ENCODE assay signal across 1 cellular context in the genomic region with DNA sequence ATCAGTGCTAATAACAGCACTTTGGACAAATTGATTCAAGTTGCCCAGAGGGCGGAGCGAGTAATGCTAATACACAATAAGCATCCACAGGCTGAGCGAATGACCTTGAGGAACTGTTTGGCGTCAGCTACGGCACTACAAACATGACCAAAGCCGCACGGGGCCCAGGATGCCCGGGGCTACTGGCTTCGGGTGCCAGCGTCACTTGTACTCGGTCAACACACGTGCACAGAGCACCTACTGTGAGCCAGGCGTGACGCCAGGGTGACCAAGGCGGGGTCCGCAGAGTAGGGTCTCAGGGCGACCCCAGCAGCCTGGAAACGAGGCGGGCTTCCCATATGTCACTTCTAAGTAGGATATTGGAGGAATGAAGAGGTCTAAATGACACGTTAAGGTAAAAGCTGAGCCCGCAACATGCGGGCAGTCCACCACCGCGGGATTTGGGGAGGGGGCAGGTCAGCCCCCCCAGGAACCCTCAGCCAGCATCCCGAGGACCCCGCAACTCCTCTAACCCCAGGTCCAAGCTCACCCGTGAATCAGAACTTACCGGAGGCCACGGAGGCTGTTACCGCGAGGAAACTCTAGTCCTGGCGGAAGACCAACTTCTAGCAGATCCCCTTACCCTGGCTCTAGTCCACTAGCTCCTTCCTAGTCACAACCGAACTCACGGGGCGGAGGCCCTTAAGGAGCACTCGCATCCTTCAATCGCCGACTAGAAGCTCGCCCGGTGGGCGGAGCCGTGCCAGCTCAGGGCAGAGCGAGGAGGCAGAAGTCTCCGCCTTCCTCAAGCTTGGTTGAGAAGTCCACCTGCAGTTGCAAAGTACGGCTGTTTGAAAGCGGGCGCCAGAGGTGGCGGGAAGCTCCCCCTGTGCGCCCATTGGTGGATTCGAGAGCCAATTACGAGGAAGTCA.
TF ChIP-seq lines count a peak whose summit lies in the region.

A gene with protein sequence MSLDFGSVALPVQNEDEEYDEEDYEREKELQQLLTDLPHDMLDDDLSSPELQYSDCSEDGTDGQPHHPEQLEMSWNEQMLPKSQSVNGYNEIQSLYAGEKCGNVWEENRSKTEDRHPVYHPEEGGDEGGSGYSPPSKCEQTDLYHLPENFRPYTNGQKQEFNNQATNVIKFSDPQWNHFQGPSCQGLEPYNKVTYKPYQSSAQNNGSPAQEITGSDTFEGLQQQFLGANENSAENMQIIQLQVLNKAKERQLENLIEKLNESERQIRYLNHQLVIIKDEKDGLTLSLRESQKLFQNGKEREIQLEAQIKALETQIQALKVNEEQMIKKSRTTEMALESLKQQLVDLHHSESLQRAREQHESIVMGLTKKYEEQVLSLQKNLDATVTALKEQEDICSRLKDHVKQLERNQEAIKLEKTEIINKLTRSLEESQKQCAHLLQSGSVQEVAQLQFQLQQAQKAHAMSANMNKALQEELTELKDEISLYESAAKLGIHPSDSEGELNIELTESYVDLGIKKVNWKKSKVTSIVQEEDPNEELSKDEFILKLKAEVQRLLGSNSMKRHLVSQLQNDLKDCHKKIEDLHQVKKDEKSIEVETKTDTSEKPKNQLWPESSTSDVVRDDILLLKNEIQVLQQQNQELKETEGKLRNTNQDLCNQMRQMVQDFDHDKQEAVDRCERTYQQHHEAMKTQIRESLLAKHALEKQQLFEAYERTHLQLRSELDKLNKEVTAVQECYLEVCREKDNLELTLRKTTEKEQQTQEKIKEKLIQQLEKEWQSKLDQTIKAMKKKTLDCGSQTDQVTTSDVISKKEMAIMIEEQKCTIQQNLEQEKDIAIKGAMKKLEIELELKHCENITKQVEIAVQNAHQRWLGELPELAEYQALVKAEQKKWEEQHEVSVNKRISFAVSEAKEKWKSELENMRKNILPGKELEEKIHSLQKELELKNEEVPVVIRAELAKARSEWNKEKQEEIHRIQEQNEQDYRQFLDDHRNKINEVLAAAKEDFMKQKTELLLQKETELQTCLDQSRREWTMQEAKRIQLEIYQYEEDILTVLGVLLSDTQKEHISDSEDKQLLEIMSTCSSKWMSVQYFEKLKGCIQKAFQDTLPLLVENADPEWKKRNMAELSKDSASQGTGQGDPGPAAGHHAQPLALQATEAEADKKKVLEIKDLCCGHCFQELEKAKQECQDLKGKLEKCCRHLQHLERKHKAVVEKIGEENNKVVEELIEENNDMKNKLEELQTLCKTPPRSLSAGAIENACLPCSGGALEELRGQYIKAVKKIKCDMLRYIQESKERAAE (N-terminal part only) (minus strand): TSS at position 656 of the 911 bp plus-strand sequence. CDS start 5,420 bp downstream, outside the sequence.

TF ChIP-seq in HepG2, 621 proteins besides CTCF, POLR2A, EP300 and RAD21 (continued from another document):
- TF ChIP-seq, protein P1, sequence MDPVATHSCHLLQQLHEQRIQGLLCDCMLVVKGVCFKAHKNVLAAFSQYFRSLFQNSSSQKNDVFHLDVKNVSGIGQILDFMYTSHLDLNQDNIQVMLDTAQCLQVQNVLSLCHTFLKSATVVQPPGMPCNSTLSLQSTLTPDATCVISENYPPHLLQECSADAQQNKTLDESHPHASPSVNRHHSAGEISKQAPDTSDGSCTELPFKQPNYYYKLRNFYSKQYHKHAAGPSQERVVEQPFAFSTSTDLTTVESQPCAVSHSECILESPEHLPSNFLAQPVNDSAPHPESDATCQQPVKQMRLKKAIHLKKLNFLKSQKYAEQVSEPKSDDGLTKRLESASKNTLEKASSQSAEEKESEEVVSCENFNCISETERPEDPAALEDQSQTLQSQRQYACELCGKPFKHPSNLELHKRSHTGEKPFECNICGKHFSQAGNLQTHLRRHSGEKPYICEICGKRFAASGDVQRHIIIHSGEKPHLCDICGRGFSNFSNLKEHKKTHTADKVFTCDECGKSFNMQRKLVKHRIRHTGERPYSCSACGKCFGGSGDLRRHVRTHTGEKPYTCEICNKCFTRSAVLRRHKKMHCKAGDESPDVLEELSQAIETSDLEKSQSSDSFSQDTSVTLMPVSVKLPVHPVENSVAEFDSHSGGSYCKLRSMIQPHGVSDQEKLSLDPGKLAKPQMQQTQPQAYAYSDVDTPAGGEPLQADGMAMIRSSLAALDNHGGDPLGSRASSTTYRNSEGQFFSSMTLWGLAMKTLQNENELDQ (CRISPR knock-in tag; IDR thresholded peaks at IDR 0.05; ENCODE audit: borderline replicate concordance), result no peak
- TF ChIP-seq ZNF614 (CRISPR knock-in tag; IDR thresholded peaks at IDR 0.05; ENCODE audit: borderline replicate concordance) (no peak), SYNCRIP (IDR thresholded peaks at IDR 0.05; ENCODE audit: insufficient read depth, low read depth, low read length) (no peak), ZNF607 (CRISPR knock-in tag; IDR thresholded peaks at IDR 0.05; ENCODE audit: borderline replicate concordance) (0 out of 2 replicates have a peak, but pooled peaks have one; percentile 44), HNRNPUL1 (IDR thresholded peaks at IDR 0.05; ENCODE audit: low read depth, low read length) (no peak), ZSCAN12 (CRISPR knock-in tag; IDR thresholded peaks at IDR 0.05) (no peak), ZNF788 (CRISPR knock-in tag; IDR thresholded peaks at IDR 0.05; ENCODE audit: borderline replicate concordance) (no peak), BRD4 (CRISPR knock-in tag; IDR thresholded peaks at IDR 0.05) (no peak), ESRRA (CRISPR knock-in tag; IDR thresholded peaks at IDR 0.05; ENCODE audit: low read depth) (no peak), ZFYVE20 (CRISPR knock-in tag; IDR thresholded peaks at IDR 0.05; ENCODE audit: borderline replicate concordance, low read depth) (no peak), PHF8 (CRISPR knock-in tag; IDR thresholded peaks at IDR 0.05) (0 out of 2 replicates have a peak, but pooled peaks have one; percentile 47), ZNF10 (CRISPR knock-in tag; IDR thresholded peaks at IDR 0.05; ENCODE audit: borderline replicate concordance, low read depth) (no peak), SKI (IDR thresholded peaks at IDR 0.05; ENCODE audit: partially characterized antibody) (no peak), ELF4 (CRISPR knock-in tag; IDR thresholded peaks at IDR 0.05; ENCODE audit: borderline replicate concordance) (no peak), ZNF331 (CRISPR knock-in tag; IDR thresholded peaks at IDR 0.05) (peak; percentile 15; the same call in 1 of the 2 replicates), NR3C1 (CRISPR knock-in tag; IDR thresholded peaks at IDR 0.05) (no peak), REXO4 (CRISPR knock-in tag; IDR thresholded peaks at IDR 0.05; ENCODE audit: borderline replicate concordance) (no peak), ERF (CRISPR knock-in tag; IDR thresholded peaks at IDR 0.05) (0 out of 2 replicates have a peak, but pooled peaks have one; percentile 28), KDM4B (CRISPR knock-in tag; IDR thresholded peaks at IDR 0.05) (no peak)
- TF ChIP-seq, protein P2, sequence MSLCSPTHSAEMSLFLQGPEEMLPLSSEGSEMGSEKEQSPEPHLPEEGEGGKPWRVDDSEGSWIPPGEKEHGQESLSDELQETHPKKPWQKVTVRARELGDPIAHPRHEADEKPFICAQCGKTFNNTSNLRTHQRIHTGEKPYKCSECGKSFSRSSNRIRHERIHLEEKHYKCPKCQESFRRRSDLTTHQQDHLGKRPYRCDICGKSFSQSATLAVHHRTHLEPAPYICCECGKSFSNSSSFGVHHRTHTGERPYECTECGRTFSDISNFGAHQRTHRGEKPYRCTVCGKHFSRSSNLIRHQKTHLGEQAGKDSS (CRISPR knock-in tag; IDR thresholded peaks at IDR 0.05; ENCODE audit: borderline replicate concordance, low read depth), result peak; percentile 45; the same call in 1 of the 2 replicates
- TF ChIP-seq, protein P3, sequence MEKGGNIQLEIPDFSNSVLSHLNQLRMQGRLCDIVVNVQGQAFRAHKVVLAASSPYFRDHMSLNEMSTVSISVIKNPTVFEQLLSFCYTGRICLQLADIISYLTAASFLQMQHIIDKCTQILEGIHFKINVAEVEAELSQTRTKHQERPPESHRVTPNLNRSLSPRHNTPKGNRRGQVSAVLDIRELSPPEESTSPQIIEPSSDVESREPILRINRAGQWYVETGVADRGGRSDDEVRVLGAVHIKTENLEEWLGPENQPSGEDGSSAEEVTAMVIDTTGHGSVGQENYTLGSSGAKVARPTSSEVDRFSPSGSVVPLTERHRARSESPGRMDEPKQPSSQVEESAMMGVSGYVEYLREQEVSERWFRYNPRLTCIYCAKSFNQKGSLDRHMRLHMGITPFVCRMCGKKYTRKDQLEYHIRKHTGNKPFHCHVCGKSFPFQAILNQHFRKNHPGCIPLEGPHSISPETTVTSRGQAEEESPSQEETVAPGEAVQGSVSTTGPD (CRISPR knock-in tag; IDR thresholded peaks at IDR 0.05), result no peak
- TF ChIP-seq, protein P4, sequence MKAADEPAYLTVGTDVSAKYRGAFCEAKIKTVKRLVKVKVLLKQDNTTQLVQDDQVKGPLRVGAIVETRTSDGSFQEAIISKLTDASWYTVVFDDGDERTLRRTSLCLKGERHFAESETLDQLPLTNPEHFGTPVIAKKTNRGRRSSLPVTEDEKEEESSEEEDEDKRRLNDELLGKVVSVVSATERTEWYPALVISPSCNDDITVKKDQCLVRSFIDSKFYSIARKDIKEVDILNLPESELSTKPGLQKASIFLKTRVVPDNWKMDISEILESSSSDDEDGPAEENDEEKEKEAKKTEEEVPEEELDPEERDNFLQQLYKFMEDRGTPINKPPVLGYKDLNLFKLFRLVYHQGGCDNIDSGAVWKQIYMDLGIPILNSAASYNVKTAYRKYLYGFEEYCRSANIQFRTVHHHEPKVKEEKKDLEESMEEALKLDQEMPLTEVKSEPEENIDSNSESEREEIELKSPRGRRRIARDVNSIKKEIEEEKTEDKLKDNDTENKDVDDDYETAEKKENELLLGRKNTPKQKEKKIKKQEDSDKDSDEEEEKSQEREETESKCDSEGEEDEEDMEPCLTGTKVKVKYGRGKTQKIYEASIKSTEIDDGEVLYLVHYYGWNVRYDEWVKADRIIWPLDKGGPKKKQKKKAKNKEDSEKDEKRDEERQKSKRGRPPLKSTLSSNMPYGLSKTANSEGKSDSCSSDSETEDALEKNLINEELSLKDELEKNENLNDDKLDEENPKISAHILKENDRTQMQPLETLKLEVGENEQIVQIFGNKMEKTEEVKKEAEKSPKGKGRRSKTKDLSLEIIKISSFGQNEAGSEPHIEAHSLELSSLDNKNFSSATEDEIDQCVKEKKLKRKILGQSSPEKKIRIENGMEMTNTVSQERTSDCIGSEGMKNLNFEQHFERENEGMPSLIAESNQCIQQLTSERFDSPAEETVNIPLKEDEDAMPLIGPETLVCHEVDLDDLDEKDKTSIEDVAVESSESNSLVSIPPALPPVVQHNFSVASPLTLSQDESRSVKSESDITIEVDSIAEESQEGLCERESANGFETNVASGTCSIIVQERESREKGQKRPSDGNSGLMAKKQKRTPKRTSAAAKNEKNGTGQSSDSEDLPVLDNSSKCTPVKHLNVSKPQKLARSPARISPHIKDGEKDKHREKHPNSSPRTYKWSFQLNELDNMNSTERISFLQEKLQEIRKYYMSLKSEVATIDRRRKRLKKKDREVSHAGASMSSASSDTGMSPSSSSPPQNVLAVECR (CRISPR knock-in tag; IDR thresholded peaks at IDR 0.05; ENCODE audit: borderline replicate concordance), result peak; percentile 98
- TF ChIP-seq, protein P5, sequence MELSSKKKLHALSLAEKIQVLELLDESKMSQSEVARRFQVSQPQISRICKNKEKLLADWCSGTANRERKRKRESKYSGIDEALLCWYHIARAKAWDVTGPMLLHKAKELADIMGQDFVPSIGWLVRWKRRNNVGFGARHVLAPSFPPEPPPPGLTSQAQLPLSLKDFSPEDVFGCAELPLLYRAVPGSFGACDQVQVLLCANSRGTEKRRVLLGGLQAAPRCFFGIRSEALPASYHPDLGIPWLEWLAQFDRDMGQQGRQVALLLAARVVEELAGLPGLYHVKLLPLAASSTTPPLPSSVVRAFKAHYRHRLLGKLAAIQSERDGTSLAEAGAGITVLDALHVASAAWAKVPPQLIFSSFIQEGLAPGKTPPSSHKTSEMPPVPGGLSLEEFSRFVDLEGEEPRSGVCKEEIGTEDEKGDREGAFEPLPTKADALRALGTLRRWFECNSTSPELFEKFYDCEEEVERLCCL (CRISPR knock-in tag; IDR thresholded peaks at IDR 0.05; ENCODE audit: borderline replicate concordance), result no peak
- TF ChIP-seq, protein P6, sequence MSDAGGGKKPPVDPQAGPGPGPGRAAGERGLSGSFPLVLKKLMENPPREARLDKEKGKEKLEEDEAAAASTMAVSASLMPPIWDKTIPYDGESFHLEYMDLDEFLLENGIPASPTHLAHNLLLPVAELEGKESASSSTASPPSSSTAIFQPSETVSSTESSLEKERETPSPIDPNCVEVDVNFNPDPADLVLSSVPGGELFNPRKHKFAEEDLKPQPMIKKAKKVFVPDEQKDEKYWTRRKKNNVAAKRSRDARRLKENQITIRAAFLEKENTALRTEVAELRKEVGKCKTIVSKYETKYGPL (CRISPR knock-in tag; IDR thresholded peaks at IDR 0.05), result no peak
